8 cellular contexts compared by ENCODE assay signal in the genomic region with DNA sequence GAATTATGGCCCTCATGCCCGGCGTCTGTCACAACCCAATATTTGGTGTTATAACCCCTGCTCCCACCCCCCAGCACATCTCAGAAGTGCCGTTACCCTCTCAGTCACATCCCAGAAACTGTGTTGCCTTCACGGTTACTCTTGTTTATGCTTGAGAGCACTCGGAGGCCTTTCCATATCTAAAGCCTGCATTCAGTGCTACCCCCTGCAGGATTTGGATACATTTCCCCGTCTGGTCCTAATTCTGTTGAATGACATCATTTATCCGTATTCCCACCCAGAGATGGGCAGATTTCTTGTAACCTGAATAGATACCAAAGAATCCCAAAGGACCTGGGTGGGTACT. TPM values are rescaled to one million over a fixed set of nuclear protein-coding genes. Genes with fewer than 3 reads are reported as not detected.
A peak's percentile ranks its signal among the peaks of the same experiment; 100 is the strongest.
DNase-seq lines count a peak whose midpoint lies in the region; ATAC-seq, FAIRE-seq and TF ChIP-seq lines count a peak whose summit lies in the region.

No MANE protein-coding gene starts in this region.

- POLR2A ChIA-PET in CD4-positive, alpha-beta T cell (lab: Charles Lee) = interaction anchor here (0.8 to 3.1 kb wide), 12 partner anchors 9 to 182 kb away, joined by 3 to 69 read pairs (median 8); a partner anchor contains a TSS

- peak overlapping the region; percentile 93 for H3K27ac ChIP-seq in CD4-positive, alpha-beta T cell (ENCODE audit: low read depth, low read length)
- peak overlapping the region; percentile 94 to 96 for H3K27ac ChIP-seq in right atrium auricular region

- CTCF ChIA-PET in CD4-positive, alpha-beta T cell (lab: Charles Lee) = interaction anchor here (1.0 to 2.0 kb wide), 7 partner anchors 11 to 36 kb away, joined by 4 to 10 read pairs (median 6); no protein-coding TSS in a partner anchor

- H3K36me3 Mint-ChIP-seq in CD4-positive, alpha-beta T cell (ENCODE audit: low read depth) = no peaks in the 10 kb centered on the region
- no peaks in the 10 kb centered on the region for H3K36me3 Mint-ChIP-seq in activated T-helper 1 cell treated with anti-CD3 and anti-CD28 coated beads, Interleukin-12 subunit alpha, Interleukin-12 subunit beta, Interleukin-2, Interleukin-4 antibody, amounts not matched to agents 30 ng/mL and 10 ng/mL and 1 ng/mL, durations not matched to agents 14 hours and 24 hours and 36 hours (ENCODE audit: low read depth)

- no peaks in the 10 kb centered on the region for H3K27me3 Mint-ChIP-seq in CD4-positive, alpha-beta T cell
- peaks cover 46% of the 10 kb centered on the region for H3K27me3 Mint-ChIP-seq in activated T-helper 1 cell treated with anti-CD3 and anti-CD28 coated beads, Interleukin-12 subunit alpha, Interleukin-12 subunit beta, Interleukin-2, Interleukin-4 antibody, amounts not matched to agents 30 ng/mL and 10 ng/mL and 1 ng/mL, durations not matched to agents 14 hours and 24 hours and 36 hours (ENCODE audit: insufficient read depth)

- TF ChIP-seq POLR2A in GM18505 (IDR thresholded peaks at IDR 0.05; ENCODE audit: borderline replicate concordance, extremely low read depth, insufficient read depth, insufficient read length) = no peak

- H3K4me1 Mint-ChIP-seq in CD4-positive, alpha-beta T cell (ENCODE audit: low read depth) = peaks cover 39% of the 10 kb centered on the region
- H3K4me1 Mint-ChIP-seq in activated T-helper 1 cell treated with anti-CD3 and anti-CD28 coated beads, Interleukin-12 subunit alpha, Interleukin-12 subunit beta, Interleukin-2, Interleukin-4 antibody, amounts not matched to agents 30 ng/mL and 10 ng/mL and 1 ng/mL, durations not matched to agents 14 hours and 24 hours and 36 hours (ENCODE audit: low read depth) = peaks cover 23% of the 10 kb centered on the region

- peak overlapping the region; percentile 81 for H3K4me3 Mint-ChIP-seq in CD4-positive, alpha-beta T cell
- peak overlapping the region; percentile 85 for H3K4me3 Mint-ChIP-seq in activated T-helper 1 cell treated with anti-CD3 and anti-CD28 coated beads, Interleukin-12 subunit alpha, Interleukin-12 subunit beta, Interleukin-2, Interleukin-4 antibody, amounts not matched to agents 30 ng/mL and 10 ng/mL and 1 ng/mL, durations not matched to agents 14 hours and 24 hours and 36 hours

- peak overlapping the region; percentile 13 to 49 for H3K4me3 ChIP-seq in right atrium auricular region
- H3K4me3 ChIP-seq in skeletal muscle cell (ENCODE audit: low read depth, low read length) = peak overlapping the region; percentile 45

- H3K4me1 ChIP-seq in right atrium auricular region = peaks cover 0 to 32% of the 10 kb centered on the region in 2 donors

- peak; percentile 30 for ATAC-seq in CD4-positive, alpha-beta T cell (ENCODE audit: poor library complexity)
- no peak for ATAC-seq in HG02840 (IDR thresholded peaks at IDR 0.05; ENCODE audit: low FRiP score, unreplicated experiment)
- ATAC-seq in HG03378 (IDR thresholded peaks at IDR 0.05; ENCODE audit: unreplicated experiment) = no peak
- no peak for ATAC-seq in GM18505 (IDR thresholded peaks at IDR 0.05; ENCODE audit: unreplicated experiment)

- H3K27me3 ChIP-seq in CD4-positive, alpha-beta T cell (ENCODE audit: control insufficient read depth, insufficient read depth, low read length) = no peaks in the 10 kb centered on the region
- no peaks in the 10 kb centered on the region for H3K27me3 ChIP-seq in right atrium auricular region

- H3K9me3 ChIP-seq in CD4-positive, alpha-beta T cell (ENCODE audit: control insufficient read depth, low read length) = no peaks in the 10 kb centered on the region
- H3K9me3 ChIP-seq in right atrium auricular region = no peaks in the 10 kb centered on the region

- peak overlapping the region; percentile 98 for H3K27ac Mint-ChIP-seq in CD4-positive, alpha-beta T cell
- H3K27ac Mint-ChIP-seq in activated T-helper 1 cell treated with anti-CD3 and anti-CD28 coated beads, Interleukin-12 subunit alpha, Interleukin-12 subunit beta, Interleukin-2, Interleukin-4 antibody, amounts not matched to agents 30 ng/mL and 10 ng/mL and 1 ng/mL, durations not matched to agents 14 hours and 24 hours and 36 hours = peak overlapping the region; percentile 100

- no peak for FAIRE-seq in HTR-8/SVneo (lab: Jason Lieb, UNC)

- TF ChIP-seq CTCF in CD4-positive, alpha-beta T cell (IDR thresholded peaks at IDR 0.05) = no peak
- peak in 1 of 2 donors; percentile 44 for TF ChIP-seq CTCF in right atrium auricular region (IDR thresholded peaks at IDR 0.05)

- H3K9me3 Mint-ChIP-seq in CD4-positive, alpha-beta T cell = no peaks in the 10 kb centered on the region
- no peaks in the 10 kb centered on the region for H3K9me3 Mint-ChIP-seq in activated T-helper 1 cell treated with anti-CD3 and anti-CD28 coated beads, Interleukin-12 subunit alpha, Interleukin-12 subunit beta, Interleukin-2, Interleukin-4 antibody, amounts not matched to agents 30 ng/mL and 10 ng/mL and 1 ng/mL, durations not matched to agents 14 hours and 24 hours and 36 hours

- no peaks in the 10 kb centered on the region for H3K36me3 ChIP-seq in right atrium auricular region

- intact Hi-C loops in CD4-positive, alpha-beta T cell (cut with DNase I, micrococcal nuclease) = loop anchor here (1.0 kb wide), 6 partner anchors 10 to 83 kb away; a partner anchor contains a TSS
- intact Hi-C loops in activated T-helper 1 cell treated with anti-CD3 and anti-CD28 coated beads, Interleukin-12 subunit alpha, Interleukin-12 subunit beta, Interleukin-2, Interleukin-4 antibody, amounts not matched to agents 30 ng/mL and 10 ng/mL and 1 ng/mL, durations not matched to agents 14 hours and 24 hours and 36 hours (cut with micrococcal nuclease) = loop anchor here (1.0 to 5.0 kb wide), 6 partner anchors 10 to 497 kb away; a partner anchor contains a TSS

- peak in 1 of 10 experiments; percentile 5 for DNase-seq in CD4-positive, alpha-beta T cell
- DNase-seq in HTR-8/SVneo (ENCODE audit: insufficient read length, low spot score) (peak; percentile 66), right atrium auricular region (ENCODE audit: low spot score) (no peak), skeletal muscle cell (ENCODE audit: low read depth) (no peak)
- no peak for DNase-seq in activated T-helper 1 cell treated with anti-CD3 and anti-CD28 coated beads, Interleukin-12 subunit alpha, Interleukin-12 subunit beta, Interleukin-2, Interleukin-4 antibody, amounts not matched to agents 30 ng/mL and 10 ng/mL and 1 ng/mL, durations not matched to agents 14 hours and 24 hours and 36 hours (ENCODE audit: low spot score)

RNA-seq across cellular contexts. Expression of a gene that starts 19.1 kb away (rescaled TPM):
- total RNA-seq in CD4-positive, alpha-beta T cell = 1,000 to 10,000 TPM; 1,565 to 1,685 TPM
- 40.9 and 41.9 TPM in 2 replicates for total RNA-seq in activated T-helper 1 cell treated with anti-CD3 and anti-CD28 coated beads, Interleukin-12 subunit alpha, Interleukin-12 subunit beta, Interleukin-2, Interleukin-4 antibody, amounts not matched to agents 30 ng/mL and 10 ng/mL and 1 ng/mL, durations not matched to agents 14 hours and 24 hours and 36 hours
- 100 to 1,000 TPM; 232 to 555 TPM for total RNA-seq in right atrium auricular region
